In the genomic region with DNA sequence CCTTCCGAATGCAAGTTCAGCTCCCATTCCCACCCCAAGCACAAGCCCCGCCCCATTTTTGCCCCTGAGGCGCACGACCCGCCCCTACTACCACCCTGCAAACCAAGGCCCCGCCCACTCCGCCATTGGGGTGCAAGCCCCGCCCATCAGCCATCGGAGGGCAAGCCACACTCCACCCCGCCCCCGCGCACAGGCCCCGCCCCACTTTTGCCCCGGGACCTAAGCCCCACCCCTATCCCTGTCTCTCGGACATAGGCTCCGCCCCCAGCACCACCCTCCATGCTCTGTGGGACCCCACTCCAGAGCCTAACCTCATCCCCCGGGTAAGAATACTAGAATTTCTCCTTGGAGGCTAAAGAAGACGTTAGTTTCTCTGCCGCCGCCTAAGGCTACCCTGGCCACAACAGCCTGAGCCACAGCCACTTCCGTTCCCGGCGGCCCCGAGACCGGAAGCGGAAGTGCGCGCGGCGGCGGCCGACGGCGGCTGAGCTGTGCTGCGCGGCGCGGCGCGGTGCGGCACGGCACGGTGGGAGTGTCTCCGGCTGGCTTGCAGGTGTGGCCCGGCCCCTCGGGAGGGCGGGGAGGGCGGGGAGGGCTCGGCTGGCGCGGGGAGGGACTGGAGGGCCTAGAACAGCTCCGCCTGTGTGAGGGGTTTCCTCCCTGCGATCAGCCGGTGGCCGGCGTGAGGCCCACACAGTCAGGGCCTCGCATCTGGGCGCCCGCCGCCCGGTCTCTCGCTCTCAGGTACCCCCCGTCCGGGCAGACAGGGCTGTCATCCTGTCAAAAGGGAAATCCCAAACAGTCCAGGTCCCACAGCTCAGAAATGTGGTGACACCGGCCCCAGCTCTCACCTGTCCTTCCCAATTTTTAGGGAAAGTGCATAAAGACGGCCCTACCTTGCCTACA, we compare ENCODE assay signal across 8 cellular contexts. TPM values are rescaled to one million over a fixed set of nuclear protein-coding genes. Genes with fewer than 3 reads are reported as not detected.
DNase-seq lines count a peak whose midpoint lies in the region; ATAC-seq and TF ChIP-seq lines count a peak whose summit lies in the region.

A gene (plus strand): TSS at position 451 of the 906 bp plus-strand sequence. CDS start 3,444 bp downstream, outside the sequence.

- H3K9ac ChIP-seq in liver (ENCODE audit: low read depth in 1 of 2, low read length in 2 of 2): peak within 1 kb of the TSS; percentile 50 to 85

- TF ChIP-seq RAD21 in liver (IDR thresholded peaks at IDR 0.05): no peak

- H3K9me3 ChIP-seq in liver (ENCODE audit: control insufficient read depth in 4 of 4, low read length in 3 of 4): no peaks in the 10 kb centered on the region

- H3K27ac ChIP-seq in C4-2B (peak within 1 kb of the TSS; percentile 81), liver (ENCODE audit: low read depth in 1 of 2, low read length in 2 of 2) (peak within 1 kb of the TSS; percentile 77 to 98)

- ATAC-seq in GM19372 (IDR thresholded peaks at IDR 0.05; ENCODE audit: low read depth, unreplicated experiment) (peak; percentile 90), HG03521 (IDR thresholded peaks at IDR 0.05; ENCODE audit: unreplicated experiment) (peak; percentile 90)

- TF ChIP-seq CTCF in C4-2B (conservative IDR thresholded peaks at IDR 0.05) (no peak), liver (IDR thresholded peaks at IDR 0.05; ENCODE audit: low read depth, low read length, missing input control) (no peak)

- DNase-seq in NCI-H748 (lab: John Stamatoyannopoulos, UW; ENCODE audit: unreplicated experiment) (peak; percentile 89), dermis blood vessel endothelial cell (peak; percentile 93)
- DNase-seq in activated CD4-positive, alpha-beta T cell treated with anti-CD3 and anti-CD28 coated beads, Interleukin-2, amount 50 U/mL, for 4 hours: peak; percentile 99
- peak; percentile 99 for DNase-seq in stimulated activated CD4-positive, alpha-beta T cell treated with anti-CD3 and anti-CD28 coated beads, Interleukin-4, amount 100 ng/mL, for 1 hour

- under 1% methylated on average over 66 of the region's 66 CpGs for WGBS in liver

- peaks cover 0 to 7% (median 4%) of the 10 kb centered on the region in 4 donors for H3K4me1 ChIP-seq in liver (ENCODE audit: control insufficient read depth in 4 of 4, insufficient read depth in 4 of 4, low read length in 3 of 4)

- peak within 1 kb of the TSS; percentile 87 to 96 (median 88) for H3K4me3 ChIP-seq in liver (ENCODE audit: low read depth in 1 of 3, low read length in 3 of 3)

- H3K27me3 ChIP-seq in liver (ENCODE audit: control insufficient read depth in 4 of 4, insufficient read depth in 4 of 4, low read length in 3 of 4): no peaks in the 10 kb centered on the region

- H3K36me3 ChIP-seq in liver (ENCODE audit: control insufficient read depth in 4 of 4, insufficient read depth in 3 of 4, low read depth in 1 of 4, low read length in 3 of 4): peaks cover 1 to 4% (median 3%) of the 10 kb centered on the region in 4 donors

TF ChIP-seq in liver, 16 proteins besides CTCF, POLR2A, EP300 and RAD21:
- TF ChIP-seq RXRA (IDR thresholded peaks at IDR 0.05) (no peak), JUND (IDR thresholded peaks at IDR 0.05) (no peak), TAF1 (conservative IDR thresholded peaks at IDR 0.05) (no peak), EGR1 (IDR thresholded peaks at IDR 0.05; ENCODE audit: low read depth in 2 of 2) (peak in 1 of 2 donors; percentile 23), FOXA2 (IDR thresholded peaks at IDR 0.05) (no peak), GABPA (IDR thresholded peaks at IDR 0.05 in 1 of 2, conservative IDR thresholded peaks at IDR 0.05 in 1 of 2) (peak; percentile 78 to 92), YY1 (IDR thresholded peaks at IDR 0.05) (peak; percentile 63), NR2F2 (IDR thresholded peaks at IDR 0.05) (no peak), FOXA1 (IDR thresholded peaks at IDR 0.05) (no peak), SP1 (IDR thresholded peaks at IDR 0.05) (no peak), HNF4G (IDR thresholded peaks at IDR 0.05) (no peak), HNF4A (conservative IDR thresholded peaks at IDR 0.05) (no peak)
- TF ChIP-seq, protein P1, sequence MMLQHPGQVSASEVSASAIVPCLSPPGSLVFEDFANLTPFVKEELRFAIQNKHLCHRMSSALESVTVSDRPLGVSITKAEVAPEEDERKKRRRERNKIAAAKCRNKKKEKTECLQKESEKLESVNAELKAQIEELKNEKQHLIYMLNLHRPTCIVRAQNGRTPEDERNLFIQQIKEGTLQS (IDR thresholded peaks at IDR 0.05): no peak
- TF ChIP-seq, protein P2, sequence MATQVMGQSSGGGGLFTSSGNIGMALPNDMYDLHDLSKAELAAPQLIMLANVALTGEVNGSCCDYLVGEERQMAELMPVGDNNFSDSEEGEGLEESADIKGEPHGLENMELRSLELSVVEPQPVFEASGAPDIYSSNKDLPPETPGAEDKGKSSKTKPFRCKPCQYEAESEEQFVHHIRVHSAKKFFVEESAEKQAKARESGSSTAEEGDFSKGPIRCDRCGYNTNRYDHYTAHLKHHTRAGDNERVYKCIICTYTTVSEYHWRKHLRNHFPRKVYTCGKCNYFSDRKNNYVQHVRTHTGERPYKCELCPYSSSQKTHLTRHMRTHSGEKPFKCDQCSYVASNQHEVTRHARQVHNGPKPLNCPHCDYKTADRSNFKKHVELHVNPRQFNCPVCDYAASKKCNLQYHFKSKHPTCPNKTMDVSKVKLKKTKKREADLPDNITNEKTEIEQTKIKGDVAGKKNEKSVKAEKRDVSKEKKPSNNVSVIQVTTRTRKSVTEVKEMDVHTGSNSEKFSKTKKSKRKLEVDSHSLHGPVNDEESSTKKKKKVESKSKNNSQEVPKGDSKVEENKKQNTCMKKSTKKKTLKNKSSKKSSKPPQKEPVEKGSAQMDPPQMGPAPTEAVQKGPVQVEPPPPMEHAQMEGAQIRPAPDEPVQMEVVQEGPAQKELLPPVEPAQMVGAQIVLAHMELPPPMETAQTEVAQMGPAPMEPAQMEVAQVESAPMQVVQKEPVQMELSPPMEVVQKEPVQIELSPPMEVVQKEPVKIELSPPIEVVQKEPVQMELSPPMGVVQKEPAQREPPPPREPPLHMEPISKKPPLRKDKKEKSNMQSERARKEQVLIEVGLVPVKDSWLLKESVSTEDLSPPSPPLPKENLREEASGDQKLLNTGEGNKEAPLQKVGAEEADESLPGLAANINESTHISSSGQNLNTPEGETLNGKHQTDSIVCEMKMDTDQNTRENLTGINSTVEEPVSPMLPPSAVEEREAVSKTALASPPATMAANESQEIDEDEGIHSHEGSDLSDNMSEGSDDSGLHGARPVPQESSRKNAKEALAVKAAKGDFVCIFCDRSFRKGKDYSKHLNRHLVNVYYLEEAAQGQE (IDR thresholded peaks at IDR 0.05): no peak
- TF ChIP-seq, protein P3, sequence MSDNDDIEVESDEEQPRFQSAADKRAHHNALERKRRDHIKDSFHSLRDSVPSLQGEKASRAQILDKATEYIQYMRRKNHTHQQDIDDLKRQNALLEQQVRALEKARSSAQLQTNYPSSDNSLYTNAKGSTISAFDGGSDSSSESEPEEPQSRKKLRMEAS (IDR thresholded peaks at IDR 0.05): peak; percentile 16
- TF ChIP-seq, protein P4, sequence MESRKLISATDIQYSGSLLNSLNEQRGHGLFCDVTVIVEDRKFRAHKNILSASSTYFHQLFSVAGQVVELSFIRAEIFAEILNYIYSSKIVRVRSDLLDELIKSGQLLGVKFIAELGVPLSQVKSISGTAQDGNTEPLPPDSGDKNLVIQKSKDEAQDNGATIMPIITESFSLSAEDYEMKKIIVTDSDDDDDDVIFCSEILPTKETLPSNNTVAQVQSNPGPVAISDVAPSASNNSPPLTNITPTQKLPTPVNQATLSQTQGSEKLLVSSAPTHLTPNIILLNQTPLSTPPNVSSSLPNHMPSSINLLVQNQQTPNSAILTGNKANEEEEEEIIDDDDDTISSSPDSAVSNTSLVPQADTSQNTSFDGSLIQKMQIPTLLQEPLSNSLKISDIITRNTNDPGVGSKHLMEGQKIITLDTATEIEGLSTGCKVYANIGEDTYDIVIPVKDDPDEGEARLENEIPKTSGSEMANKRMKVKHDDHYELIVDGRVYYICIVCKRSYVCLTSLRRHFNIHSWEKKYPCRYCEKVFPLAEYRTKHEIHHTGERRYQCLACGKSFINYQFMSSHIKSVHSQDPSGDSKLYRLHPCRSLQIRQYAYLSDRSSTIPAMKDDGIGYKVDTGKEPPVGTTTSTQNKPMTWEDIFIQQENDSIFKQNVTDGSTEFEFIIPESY (IDR thresholded peaks at IDR 0.05): no peak

RNA-seq across cellular contexts. Expression of the gene that starts here (rescaled TPM):
- 6.6 and 16.2 TPM in 2 replicates for total RNA-seq in dermis blood vessel endothelial cell
- total RNA-seq in liver: 10 to 100 TPM in 1 of 2 donors, 1 to 10 TPM in 1; 5.5 to 11.2 TPM
- 1 to 10 TPM; 1.7 to 1.8 TPM for polyA plus RNA-seq in liver

Comparison
In these comparisons a context has a peak if more than half of its experiments do, and no peak if none do; other contexts are left out.
1. Peak in every context shown above with its lines: DNase-seq, ATAC-seq, H3K4me3 ChIP-seq and H3K27ac ChIP-seq.